Comparison of ENCODE assay signal across 22 cellular contexts in genomic region chr14:94575730-94576585, GRCh38. TPM values are rescaled to one million over a fixed set of nuclear protein-coding genes. Genes with fewer than 3 reads are reported as not detected.
A peak's percentile ranks its signal among the peaks of the same experiment; 100 is the strongest.
DNase-seq lines count a peak whose midpoint lies in the region; ATAC-seq, FAIRE-seq and TF ChIP-seq lines count a peak whose summit lies in the region.
"Had no signal": no experiment of that assay in that cellular context is flagged by ENCODE, and none has a peak within 500 bp of the region (broad histone marks: within the 10 kb centered on the region; RNA-seq: fewer than 3 reads in every experiment).

No MANE protein-coding gene starts in this region.

- H3K18ac ChIP-seq in IMR-90 (ENCODE audit: low read depth, low read length): no peak overlapping the region

- H4K8ac ChIP-seq in IMR-90 (ENCODE audit: low read depth in 2 of 2, low read length in 2 of 2): no peak overlapping the region

- no peaks in the 10 kb centered on the region for H3K9me1 ChIP-seq in IMR-90 (ENCODE audit: insufficient read depth, low read length)

- POLR2A ChIA-PET in A549 (lab: Yijun Ruan, JAX): no interaction called here
- POLR2A ChIA-PET in IMR-90 (lab: Charles Lee; ENCODE audit: unreplicated experiment): no interaction called here
- POLR2A ChIA-PET in RWPE1 (lab: Yijun Ruan, JAX; ENCODE audit: low non-redundant PET): no interaction called here

- H3K4me2 ChIP-seq in A549: no peak overlapping the region
- no peak overlapping the region for H3K4me2 ChIP-seq in IMR-90 (ENCODE audit: low read depth, low read length)
- H3K4me2 ChIP-seq: PC-9 had no signal

- no peak overlapping the region for H3K4me3 ChIP-seq in A549
- no peak overlapping the region for H3K4me3 ChIP-seq in IMR-90 (ENCODE audit: insufficient read depth, low read depth, low read length)
- no peak overlapping the region for H3K4me3 ChIP-seq in cardiac fibroblast (replicated peaks in 1 of 2; ENCODE audit: low read depth in 2 of 2, low read length in 2 of 2)
- H3K4me3 ChIP-seq: PC-9, right atrium auricular region had no signal

- TF ChIP-seq POLR2A in A549 (IDR thresholded peaks at IDR 0.05; ENCODE audit: low read length) (no peak), IMR-90 (IDR thresholded peaks at IDR 0.05; ENCODE audit: low read depth, low read length) (no peak), GM12891 (IDR thresholded peaks at IDR 0.05; ENCODE audit: low read depth, low read length) (no peak)

- H3K56ac ChIP-seq in IMR-90 (ENCODE audit: extremely low read depth, insufficient read depth, low read length): no peak overlapping the region

- in situ Hi-C loops in IMR-90 (cut with MboI; ENCODE audit: low sequenced_read_pairs): no loop called here

- H3K4ac ChIP-seq in IMR-90 (ENCODE audit: low read depth, low read length): no peak overlapping the region

- H3K9ac ChIP-seq in IMR-90 (ENCODE audit: low read depth, low read length): no peak overlapping the region

- no peak overlapping the region for H3K27ac ChIP-seq in A549
- no peak overlapping the region for H3K27ac ChIP-seq in IMR-90 (ENCODE audit: insufficient read depth, low read length)
- H3K27ac ChIP-seq in RWPE1: no peak overlapping the region
- H3K27ac ChIP-seq: PC-9, right atrium auricular region had no signal

- H2BK120ac ChIP-seq in IMR-90 (ENCODE audit: low read depth, low read length): no peak overlapping the region

- no peak overlapping the region for H3K23ac ChIP-seq in IMR-90 (ENCODE audit: low read depth, low read length)

- H4K5ac ChIP-seq in IMR-90 (ENCODE audit: low read depth, low read length): no peak overlapping the region

- no TSS peak for BruUV-seq in IMR-90 (replicated peaks; lab: Mats Ljungman, UMichigan)

- CTCF ChIA-PET in A549 (lab: Yijun Ruan, JAX) (interaction anchor here (1.2 to 1.9 kb wide), 3 partner anchors 12 to 27 kb away, joined by 3 to 6 read pairs (median 3); no protein-coding TSS in a partner anchor), IMR-90 (lab: Yijun Ruan, JAX) (no interaction called here), RWPE1 (lab: Yijun Ruan, JAX) (interaction anchor here (0.6 kb wide), 1 partner anchor 1475 kb away, joined by 3 read pairs; no protein-coding TSS in a partner anchor)

- no peak overlapping the region for H4K91ac ChIP-seq in IMR-90 (ENCODE audit: insufficient read depth, low read depth, low read length)

- peak overlapping the region; percentile 79 for H2AK9ac ChIP-seq in IMR-90 (replicated peaks; ENCODE audit: low read depth, low read length, poor library complexity)

- ATAC-seq in A549 (no peak), IMR-90 (ENCODE audit: low read depth) (no peak), left lobe of liver (peak; percentile 35)

- TF ChIP-seq CTCF in A549 (IDR thresholded peaks at IDR 0.05) (no peak), IMR-90 (conservative IDR thresholded peaks at IDR 0.05; ENCODE audit: low read depth, low read length) (no peak), cardiac fibroblast (IDR thresholded peaks at IDR 0.05; ENCODE audit: low read depth, low read length) (no peak), RWPE1 (conservative IDR thresholded peaks at IDR 0.05; ENCODE audit: low read depth) (no peak)

- DNase-seq in A549 (ENCODE audit: low read depth in 1 of 2, low spot score in 1 of 2): no peak
- DNase-seq in IMR-90: peak; percentile 21
- peak; percentile 80 to 90 for DNase-seq in cardiac fibroblast (ENCODE audit: low read depth in 2 of 2)
- peak; percentile 56 for DNase-seq in left lobe of liver (ENCODE audit: low spot score)
- no peak for DNase-seq in NCI-H2107 (lab: John Stamatoyannopoulos, UW)
- DNase-seq in activated naive CD4-positive, alpha-beta T cell (lab: John Stamatoyannopoulos, UW): no peak
- no peak for DNase-seq in RWPE1 (ENCODE audit: low spot score)
- DNase-seq in GM12891 (ENCODE audit: insufficient read length, low spot score): no peak
- DNase-seq: activated CD4-positive, alpha-beta T cell treated with anti-CD3 and anti-CD28 coated beads, Interleukin-2, amount 50 U/mL, for 48 hours; activated naive CD8-positive, alpha-beta T cell treated with anti-CD3 and anti-CD28 coated beads for 36 hours; activated T-cell treated with anti-CD3 and anti-CD28 coated beads, Interleukin-2, amount 50 U/mL, for 24 hours; GF-D8; HCEC 1CT; mesendoderm; MM.1S; NCI-H187; NCI-H510A treated with DMSO at 0.1 percent for 48 hours had no signal

- no peak for TF ChIP-seq RAD21 in A549 (conservative IDR thresholded peaks at IDR 0.05 in 1 of 2, IDR thresholded peaks at IDR 0.05 in 1 of 2)
- TF ChIP-seq RAD21 in IMR-90 (IDR thresholded peaks at IDR 0.05; ENCODE audit: low read length): no peak

- no peak for FAIRE-seq in A549 (lab: Jason Lieb, UNC)
- no peak for FAIRE-seq in GM12891 (lab: Jason Lieb, UNC)
- FAIRE-seq: endothelial cell of umbilical vein had no signal

- H3K36me3 ChIP-seq in IMR-90 (ENCODE audit: control insufficient read depth, insufficient read depth, low read length): no peaks in the 10 kb centered on the region
- H3K36me3 ChIP-seq: right atrium auricular region had no signal

- H2AK5ac ChIP-seq in IMR-90 (ENCODE audit: low read depth, low read length): no peak overlapping the region

- H3K4me1 ChIP-seq in A549: no peaks in the 10 kb centered on the region
- H3K4me1 ChIP-seq in IMR-90 (ENCODE audit: control insufficient read depth, insufficient read depth, low read length): no peaks in the 10 kb centered on the region

- no peaks in the 10 kb centered on the region for H3K79me1 ChIP-seq in IMR-90 (ENCODE audit: low read depth in 1 of 2, low read length in 2 of 2)

- dilution Hi-C loops in IMR-90 (cut with HindIII; ENCODE audit: low sequenced_read_pairs, unreplicated experiment): no loop called here

- WGBS in A549 (ENCODE audit: missing lambda C conversion rate): 86% methylated on average over 3 of the region's 5 CpGs
- 55% methylated on average over 2 of the region's 5 CpGs; no CpG with 5 or more reads in 1 of the 2 experiments for WGBS in IMR-90 (ENCODE audit: extremely low coverage in 2 of 2, insufficient read length in 1 of 2), 2 experiments

- no peak overlapping the region for H3K14ac ChIP-seq in IMR-90 (replicated peaks; ENCODE audit: low read depth, low read length)

- H2BK20ac ChIP-seq in IMR-90 (ENCODE audit: low read depth, low read length): no peak overlapping the region

- H2BK5ac ChIP-seq in IMR-90 (ENCODE audit: low read depth, low read length, poor library complexity, severe bottlenecking): no peak overlapping the region

- H2BK15ac ChIP-seq in IMR-90 (ENCODE audit: low read depth, low read length): no peak overlapping the region

- H4K20me1 ChIP-seq in IMR-90 (ENCODE audit: insufficient read depth, low read length): no peaks in the 10 kb centered on the region

- intact Hi-C loops in IMR-90 (cut with micrococcal nuclease): no loop called here

- no peaks in the 10 kb centered on the region for H3K9me3 ChIP-seq in A549
- H3K9me3 ChIP-seq in IMR-90 (ENCODE audit: control insufficient read depth, insufficient read depth, low read length): no peaks in the 10 kb centered on the region; the same call in 1 of the 2 replicates
- H3K9me3 ChIP-seq: right atrium auricular region had no signal

- H3K27me3 ChIP-seq in IMR-90 (ENCODE audit: control insufficient read depth, insufficient read depth, low read length): no peaks in the 10 kb centered on the region; the same call in 1 of the 2 replicates
- H3K27me3 ChIP-seq: right atrium auricular region had no signal

- no peak for TF ChIP-seq EP300 in A549 (IDR thresholded peaks at IDR 0.05)

- H2AFZ ChIP-seq in IMR-90 (replicated peaks; ENCODE audit: low read length, poor library complexity): no peak overlapping the region
- H2AFZ ChIP-seq: PC-9 had no signal

TF ChIP-seq in A549, 52 proteins besides CTCF, POLR2A, EP300 and RAD21 (continues in another document):
- TF ChIP-seq PHF8 (IDR thresholded peaks at IDR 0.05; ENCODE audit: borderline replicate concordance, low read depth): no peak

TF ChIP-seq in IMR-90, 13 proteins besides CTCF, POLR2A, EP300 and RAD21 (continues in another document):
- TF ChIP-seq MXI1 (IDR thresholded peaks at IDR 0.05; ENCODE audit: borderline replicate concordance, low read depth, low read length): no peak

TF ChIP-seq in GM12891, 5 proteins besides CTCF, POLR2A, EP300 and RAD21 (continues in another document):
- TF ChIP-seq TAF1 (IDR thresholded peaks at IDR 0.05; ENCODE audit: low read depth, low read length): no peak

RNA-seq across cellular contexts. Expression of gene SERPINA5, which starts 5.3 kb away (rescaled TPM):
- polyA plus RNA-seq in A549 (2011; rRNA removed) (0.78 and 1.2 TPM in 2 replicates), A549 (2017; fragmentation: RNase III; extraction: RNeasy Plus Mini Kit Qiagen cat#74134 plus additional on column Dnase treatment) (0.51 to 0.95 TPM (median 0.74 TPM) in 3 replicates), IMR-90 (2012; rRNA removed) (not detected in 2 replicates)
- polyA plus RNA-seq in A549 (2012; cell fraction: cytosol; rRNA removed): 0.05 and 0.06 TPM in 2 replicates
- 0.04 TPM in 1 of 2 replicates, not detected in the other for polyA plus RNA-seq in A549 (2012; cell fraction: nucleus; rRNA removed)
- 0.68 and 1.9 TPM in 2 replicates for polyA minus RNA-seq in A549 (2011; rRNA and poly(A)+ RNA removed)
- total RNA-seq in IMR-90 (2012; rRNA removed) (not detected in 2 replicates), left lobe of liver (216 TPM)
- not detected in 2 replicates for polyA plus RNA-seq in IMR-90 (2012; cell fraction: cytosol; rRNA removed)
- polyA plus RNA-seq in IMR-90 (2012; cell fraction: nucleus; rRNA removed; ENCODE audit: low replicate concordance): not detected in 2 replicates
- polyA plus RNA-seq in GM12891 (2012; ENCODE audit: low read depth, missing spikeins): not detected
- total RNA-seq: activated naive CD8-positive, alpha-beta T cell treated with anti-CD3 and anti-CD28 coated beads for 36 hours; endothelial cell of umbilical vein; PC-9 had no signal

RNA-seq across cellular contexts. Expression of gene SERPINA4, which starts 14.7 kb away (rescaled TPM):
- polyA plus RNA-seq in A549 (2011; rRNA removed) (0.08 TPM in 1 of 2 replicates, not detected in the other), A549 (2017; fragmentation: RNase III; extraction: RNeasy Plus Mini Kit Qiagen cat#74134 plus additional on column Dnase treatment) (not detected in 3 replicates), IMR-90 (2012; rRNA removed) (not detected in 2 replicates)
- polyA plus RNA-seq in A549 (2012; cell fraction: cytosol; rRNA removed): not detected in 2 replicates
- polyA plus RNA-seq in A549 (2012; cell fraction: nucleus; rRNA removed): not detected in 2 replicates
- 0.17 TPM in 1 of 2 replicates, not detected in the other for polyA minus RNA-seq in A549 (2011; rRNA and poly(A)+ RNA removed)
- total RNA-seq in IMR-90 (2012; rRNA removed) (not detected in 2 replicates), left lobe of liver (186 TPM)
- polyA plus RNA-seq in IMR-90 (2012; cell fraction: cytosol; rRNA removed): not detected in 2 replicates
- polyA plus RNA-seq in IMR-90 (2012; cell fraction: nucleus; rRNA removed; ENCODE audit: low replicate concordance): not detected in 2 replicates
- not detected for polyA plus RNA-seq in GM12891 (2012; ENCODE audit: low read depth, missing spikeins)
- total RNA-seq: activated naive CD8-positive, alpha-beta T cell treated with anti-CD3 and anti-CD28 coated beads for 36 hours; endothelial cell of umbilical vein; glomerular endothelial cell; neural crest cell; PC-9; right atrium auricular region had no signal
- polyA plus RNA-seq: endothelial cell of umbilical vein had no signal

RNA-seq across cellular contexts. Expression of gene SERPINA3, which starts 36.2 kb away (rescaled TPM):
- 9.1 and 16.0 TPM in 2 replicates for polyA plus RNA-seq in A549 (2011; rRNA removed)
- 1.5 and 1.7 TPM in 2 replicates for polyA plus RNA-seq in A549 (2012; cell fraction: cytosol; rRNA removed)
- 2.2 and 3.2 TPM in 2 replicates for polyA plus RNA-seq in A549 (2012; cell fraction: nucleus; rRNA removed)
- polyA plus RNA-seq in A549 (2017; fragmentation: RNase III; extraction: RNeasy Plus Mini Kit Qiagen cat#74134 plus additional on column Dnase treatment): 1.4 to 5.5 TPM (median 3.1 TPM) in 3 replicates
- 7.8 and 9.9 TPM in 2 replicates for polyA minus RNA-seq in A549 (2011; rRNA and poly(A)+ RNA removed)
- total RNA-seq in IMR-90 (2012; rRNA removed): under 0.01 and 0.36 TPM in 2 replicates
- 0.33 and 0.48 TPM in 2 replicates for polyA plus RNA-seq in IMR-90 (2012; rRNA removed)
- 0.37 and 0.42 TPM in 2 replicates for polyA plus RNA-seq in IMR-90 (2012; cell fraction: cytosol; rRNA removed)
- polyA plus RNA-seq in IMR-90 (2012; cell fraction: nucleus; rRNA removed; ENCODE audit: low replicate concordance): 0.25 and 0.45 TPM in 2 replicates
- 7,311 TPM for total RNA-seq in left lobe of liver
- polyA plus RNA-seq in GM12891 (2012; ENCODE audit: low read depth, missing spikeins): not detected
- total RNA-seq: activated naive CD8-positive, alpha-beta T cell treated with anti-CD3 and anti-CD28 coated beads for 36 hours; endothelial cell of umbilical vein; neural crest cell; PC-9 had no signal
- polyA plus RNA-seq: endothelial cell of umbilical vein had no signal

Comparison
In these comparisons a context has a peak if more than half of its experiments do, and no peak if none do; other contexts are left out.
1. DNase-seq: peak in IMR-90 (single experiment), cardiac fibroblast (2 of 2) and left lobe of liver (single experiment); none in A549 (0 of 2), NCI-H2107 (single experiment), activated naive CD4-positive, alpha-beta T cell (0 of 4), RWPE1 (single experiment) and GM12891 (single experiment).
2. RNA of gene SERPINA5, which starts 5.3 kb away (total RNA-seq): 216 TPM in left lobe of liver (single experiment); not detected in IMR-90; every median in the first group is over 100 times any median in the second.
3. RNA of gene SERPINA4, which starts 14.7 kb away (total RNA-seq): 186 TPM in left lobe of liver (single experiment); not detected in IMR-90; every median in the first group is over 100 times any median in the second.
4. RNA of gene SERPINA3, which starts 36.2 kb away (total RNA-seq): 7,311 TPM in left lobe of liver (single experiment); under 0.01 to 0.36 TPM in IMR-90; every median in the first group is over 1,000 times any median in the second.